18 cellular contexts compared by ENCODE assay signal in the genomic region with DNA sequence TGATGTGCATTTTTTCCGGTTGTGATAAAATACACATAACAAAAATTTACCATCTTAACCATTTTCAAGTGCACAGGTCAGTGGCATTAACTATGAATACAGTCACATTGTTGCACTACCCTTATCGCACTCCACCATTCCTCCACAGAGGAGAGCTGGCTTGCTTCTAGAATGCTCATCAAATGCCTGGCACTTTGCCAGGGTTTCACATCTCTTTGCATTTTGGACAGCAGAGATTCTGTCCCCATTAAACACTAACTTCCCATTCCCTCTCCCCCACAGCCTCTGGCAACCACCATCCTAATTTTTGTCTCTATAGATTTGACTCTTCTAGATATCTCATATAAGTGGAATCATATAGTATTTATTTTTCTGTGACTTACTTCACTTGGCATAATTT.
DNase-seq lines count a peak whose midpoint lies in the region; ATAC-seq, FAIRE-seq and TF ChIP-seq lines count a peak whose summit lies in the region.
"Had no signal": no experiment of that assay in that cellular context is flagged by ENCODE, and none has a peak within 500 bp of the region (broad histone marks: within the 10 kb centered on the region; RNA-seq: fewer than 3 reads in every experiment).

No MANE protein-coding gene starts in this region.

- no peak overlapping the region for H3K9ac ChIP-seq in K562 (ENCODE audit: insufficient read depth in 1 of 2, low read depth in 2 of 2, low read length in 2 of 2)
- H3K9ac ChIP-seq: BLaER1 treated with 17β-estradiol and CSF1 and Interleukin-3, amounts not matched to agents 10 nM and 100 nM had no signal

- no peak overlapping the region for H3K27ac Mint-ChIP-seq in activated naive CD4-positive, alpha-beta T cell treated with anti-CD3 and anti-CD28 coated beads, Interleukin-2, amount 50 U/mL, for 72 hours
- no peak overlapping the region for H3K27ac Mint-ChIP-seq in T-helper 17 cell
- no peak overlapping the region for H3K27ac Mint-ChIP-seq in activated CD4-positive, alpha-beta memory T cell treated with anti-CD3 and anti-CD28 coated beads for 36 hours
- H3K27ac Mint-ChIP-seq: B cell; CD8-positive, alpha-beta T cell had no signal

- ATAC-seq in K562 (no peak), lung (ENCODE audit: insufficient read depth, low FRiP score) (no peak), T-helper 17 cell (no peak)
- ATAC-seq in activated naive CD4-positive, alpha-beta T cell treated with anti-CD3 and anti-CD28 coated beads, Interleukin-2, amount 50 U/mL, for 72 hours: no peak
- ATAC-seq: CD8-positive, alpha-beta T cell; GM12878 had no signal

- no peak for TF ChIP-seq CTCF in right atrium auricular region (IDR thresholded peaks at IDR 0.05)
- no peak for TF ChIP-seq CTCF in left ventricle myocardium inferior (IDR thresholded peaks at IDR 0.05; ENCODE audit: borderline replicate concordance)
- no peak for TF ChIP-seq CTCF in K562 (IDR thresholded peaks at IDR 0.05 in 2 of 3, conservative IDR thresholded peaks at IDR 0.05 in 1 of 3; ENCODE audit: insufficient read depth in 2 of 3, low read depth in 1 of 3, low read length in 3 of 3)
- no peak for TF ChIP-seq CTCF in lung (IDR thresholded peaks at IDR 0.05; ENCODE audit: control extremely low read depth, extremely low read depth)

- peak; percentile 23 for DNase-seq in right atrium auricular region (ENCODE audit: low spot score)
- no peak for DNase-seq in left ventricle myocardium inferior
- DNase-seq in NCI-H69 (lab: John Stamatoyannopoulos, UW): peak; percentile 2
- DNase-seq in K562 (ENCODE audit: extremely low read depth in 1 of 4, low spot score in 3 of 4): peak in 1 of 4 experiments; percentile 14
- peak; percentile 21 for DNase-seq in lung (ENCODE audit: low spot score)
- DNase-seq in activated naive CD4-positive, alpha-beta T cell treated with anti-CD3 and anti-CD28 coated beads, Interleukin-2, amount 50 U/mL, for 72 hours (ENCODE audit: low spot score in 2 of 2): no peak
- no peak for DNase-seq in T-helper 17 cell
- DNase-seq in activated CD4-positive, alpha-beta memory T cell treated with anti-CD3 and anti-CD28 coated beads for 36 hours: no peak
- DNase-seq: Calu3; CD8-positive, alpha-beta T cell; DMS79 treated with DMSO at 0.1 percent for 48 hours; GF-D8; GOT3; H7 had no signal

- H3K36me3 Mint-ChIP-seq in activated naive CD4-positive, alpha-beta T cell treated with anti-CD3 and anti-CD28 coated beads, Interleukin-2, amount 50 U/mL, for 72 hours: no peaks in the 10 kb centered on the region
- no peaks in the 10 kb centered on the region for H3K36me3 Mint-ChIP-seq in T-helper 17 cell (ENCODE audit: low read depth)
- no peaks in the 10 kb centered on the region for H3K36me3 Mint-ChIP-seq in activated CD4-positive, alpha-beta memory T cell treated with anti-CD3 and anti-CD28 coated beads for 36 hours
- H3K36me3 Mint-ChIP-seq: CD8-positive, alpha-beta T cell had no signal

- no peak overlapping the region for H3K4me3 Mint-ChIP-seq in T-helper 17 cell
- H3K4me3 Mint-ChIP-seq in activated CD4-positive, alpha-beta memory T cell treated with anti-CD3 and anti-CD28 coated beads for 36 hours: no peak overlapping the region
- H3K4me3 Mint-ChIP-seq: B cell; CD8-positive, alpha-beta T cell had no signal

- no peak overlapping the region for H3K4me2 ChIP-seq in K562 (ENCODE audit: insufficient read depth, low read length)
- H3K4me2 ChIP-seq: BLaER1 treated with 17β-estradiol and CSF1 and Interleukin-3, amounts not matched to agents 10 nM and 100 nM had no signal

- no peak overlapping the region for H3K27ac ChIP-seq in right atrium auricular region
- H3K27ac ChIP-seq in left ventricle myocardium inferior (replicated peaks): no peak overlapping the region
- H3K27ac ChIP-seq in K562 (ENCODE audit: extremely low read depth, low read depth, low read length): no peak overlapping the region
- no peak overlapping the region for H3K27ac ChIP-seq in lung (ENCODE audit: low read depth in 1 of 2, low read length in 1 of 2)
- H3K27ac ChIP-seq: BLaER1 treated with 17β-estradiol and CSF1 and Interleukin-3, amounts not matched to agents 10 nM and 100 nM had no signal

- H4K20me1 ChIP-seq in K562 (replicated peaks; ENCODE audit: control insufficient read depth, insufficient read depth, low read length): no peaks in the 10 kb centered on the region
- H4K20me1 ChIP-seq: BLaER1 treated with 17β-estradiol and CSF1 and Interleukin-3, amounts not matched to agents 10 nM and 100 nM had no signal

- H3K9me3 ChIP-seq in right atrium auricular region (no peaks in the 10 kb centered on the region), left ventricle myocardium inferior (replicated peaks) (no peaks in the 10 kb centered on the region), K562 (replicated peaks; ENCODE audit: control insufficient read depth, insufficient read depth, low read depth, low read length) (no peaks in the 10 kb centered on the region), lung (ENCODE audit: control insufficient read depth in 2 of 2, insufficient read depth in 1 of 2, low read length in 1 of 2) (no peaks in the 10 kb centered on the region), T-helper 17 cell (ENCODE audit: control insufficient read depth, low read length, poor library complexity, severe bottlenecking) (no peaks in the 10 kb centered on the region)
- H3K9me3 ChIP-seq: BLaER1 treated with 17β-estradiol and CSF1 and Interleukin-3, amounts not matched to agents 10 nM and 100 nM had no signal

- intact Hi-C loops in left ventricle myocardium inferior (cut with micrococcal nuclease) (no loop called here), K562 (cut with micrococcal nuclease) (no loop called here)
- intact Hi-C loops in activated CD4-positive, alpha-beta memory T cell treated with anti-CD3 and anti-CD28 coated beads for 36 hours (cut with micrococcal nuclease): no loop called here

- no peak for TF ChIP-seq POLR2A in K562 (conservative IDR thresholded peaks at IDR 0.05)

- no peak for TF ChIP-seq RAD21 in K562 (CRISPR knock-in tag; conservative IDR thresholded peaks at IDR 0.05 in 1 of 2, IDR thresholded peaks at IDR 0.05 in 1 of 2)

- no peaks in the 10 kb centered on the region for H3K79me2 ChIP-seq in K562 (ENCODE audit: control insufficient read depth, insufficient read depth, low read length)

- no TSS peak for BruUV-seq in K562 (replicated peaks; lab: Mats Ljungman, UMichigan)

- H3K9me1 ChIP-seq in K562 (ENCODE audit: control insufficient read depth, insufficient read depth, low read length): no peaks in the 10 kb centered on the region

- CTCF ChIA-PET in K562 (lab: Yijun Ruan, JAX; ENCODE audit: low intra/inter-chr PET ratio): no interaction called here
- CTCF ChIA-PET in activated CD4-positive, alpha-beta memory T cell treated with anti-CD3 and anti-CD28 coated beads for 36 hours (lab: Charles Lee): no interaction called here

- H3K4me1 ChIP-seq in right atrium auricular region (peaks cover 0 to 3% of the 10 kb centered on the region in 2 donors), left ventricle myocardium inferior (peaks cover 8% of the 10 kb centered on the region), K562 (replicated peaks in 1 of 2; ENCODE audit: control insufficient read depth in 2 of 2, insufficient read depth in 2 of 2, low read length in 2 of 2) (no peaks in the 10 kb centered on the region), lung (ENCODE audit: control insufficient read depth in 2 of 2, insufficient read depth in 2 of 2, low read length in 2 of 2) (peaks cover under 1 to 3% of the 10 kb centered on the region in 2 donors)

- FAIRE-seq in K562 (lab: Jason Lieb, UNC): no peak
- FAIRE-seq: GM12878, HTR-8/SVneo had no signal

- H3K27me3 Mint-ChIP-seq in T-helper 17 cell: peaks cover 30% of the 10 kb centered on the region
- no peaks in the 10 kb centered on the region for H3K27me3 Mint-ChIP-seq in activated CD4-positive, alpha-beta memory T cell treated with anti-CD3 and anti-CD28 coated beads for 36 hours
- H3K27me3 Mint-ChIP-seq: B cell had no signal

- no peaks in the 10 kb centered on the region for H3K4me1 Mint-ChIP-seq in T-helper 17 cell
- H3K4me1 Mint-ChIP-seq in activated CD4-positive, alpha-beta memory T cell treated with anti-CD3 and anti-CD28 coated beads for 36 hours (ENCODE audit: low read depth): no peaks in the 10 kb centered on the region
- H3K4me1 Mint-ChIP-seq: B cell had no signal

- no peak for TF ChIP-seq EP300 in K562 (IDR thresholded peaks at IDR 0.05; ENCODE audit: low read length)

- H3K27me3 ChIP-seq in right atrium auricular region: no peaks in the 10 kb centered on the region
- H3K27me3 ChIP-seq in left ventricle myocardium inferior (ENCODE audit: low read depth): no peaks in the 10 kb centered on the region
- H3K27me3 ChIP-seq in K562 (ENCODE audit: control insufficient read depth in 2 of 2, insufficient read depth in 2 of 2, low read length in 2 of 2): peaks cover 0 to 27% of the 10 kb centered on the region in 2 experiments; a peak in 2 of 5 replicates
- H3K27me3 ChIP-seq in lung (ENCODE audit: control insufficient read depth, insufficient read depth): no peaks in the 10 kb centered on the region
- H3K27me3 ChIP-seq: BLaER1 treated with 17β-estradiol and CSF1 and Interleukin-3, amounts not matched to agents 10 nM and 100 nM had no signal

- no peak overlapping the region for H3K4me3 ChIP-seq in right atrium auricular region
- no peak overlapping the region for H3K4me3 ChIP-seq in left ventricle myocardium inferior
- no peak overlapping the region for H3K4me3 ChIP-seq in K562
- no peak overlapping the region for H3K4me3 ChIP-seq in lung
- H3K4me3 ChIP-seq: BLaER1 treated with 17β-estradiol and CSF1 and Interleukin-3, amounts not matched to agents 10 nM and 100 nM; GM12878 had no signal

- H3K9me3 Mint-ChIP-seq in activated naive CD4-positive, alpha-beta T cell treated with anti-CD3 and anti-CD28 coated beads, Interleukin-2, amount 50 U/mL, for 72 hours: no peaks in the 10 kb centered on the region
- no peaks in the 10 kb centered on the region for H3K9me3 Mint-ChIP-seq in activated CD4-positive, alpha-beta memory T cell treated with anti-CD3 and anti-CD28 coated beads for 36 hours
- H3K9me3 Mint-ChIP-seq: CD8-positive, alpha-beta T cell had no signal

- no peak overlapping the region for H2AFZ ChIP-seq in K562 (ENCODE audit: low read depth, low read length)

- POLR2A ChIA-PET in K562 (lab: Yijun Ruan, JAX): interaction anchor here (0.6 kb wide), 2 partner anchors 13 to 230 kb away, joined by 4 to 5 read pairs; no protein-coding TSS in a partner anchor
- POLR2A ChIA-PET in activated CD4-positive, alpha-beta memory T cell treated with anti-CD3 and anti-CD28 coated beads for 36 hours (lab: Charles Lee): no interaction called here

- WGBS in K562 (ENCODE audit: insufficient coverage, low coverage, missing lambda C conversion rate): 0% methylated on average over 2 of the region's 2 CpGs
- 42 to 44% methylated on average over 2 of the region's 2 CpGs for WGBS in lung, 2 donors

- in situ Hi-C loops in K562 (cut with MboI): no loop called here

- no peaks in the 10 kb centered on the region for H3K36me3 ChIP-seq in right atrium auricular region
- H3K36me3 ChIP-seq in left ventricle myocardium inferior: no peaks in the 10 kb centered on the region
- no peaks in the 10 kb centered on the region for H3K36me3 ChIP-seq in K562 (ENCODE audit: control insufficient read depth, insufficient read depth, low read length)
- no peaks in the 10 kb centered on the region for H3K36me3 ChIP-seq in lung (ENCODE audit: control insufficient read depth in 2 of 2, insufficient read depth in 2 of 2, low read length in 2 of 2)
- H3K36me3 ChIP-seq: BLaER1 treated with 17β-estradiol and CSF1 and Interleukin-3, amounts not matched to agents 10 nM and 100 nM had no signal

Comparison
In these comparisons a context has a peak if more than half of its experiments do, and no peak if none do; other contexts are left out.
1. DNase-seq: peak in right atrium auricular region (single experiment), NCI-H69 (single experiment) and lung (single experiment); none in left ventricle myocardium inferior (single experiment), activated naive CD4-positive, alpha-beta T cell treated with anti-CD3 and anti-CD28 coated beads, Interleukin-2, amount 50 U/mL, for 72 hours (0 of 2), T-helper 17 cell (0 of 3) and activated CD4-positive, alpha-beta memory T cell treated with anti-CD3 and anti-CD28 coated beads for 36 hours (single experiment).